8 cellular contexts compared by ENCODE assay signal in the genomic region with DNA sequence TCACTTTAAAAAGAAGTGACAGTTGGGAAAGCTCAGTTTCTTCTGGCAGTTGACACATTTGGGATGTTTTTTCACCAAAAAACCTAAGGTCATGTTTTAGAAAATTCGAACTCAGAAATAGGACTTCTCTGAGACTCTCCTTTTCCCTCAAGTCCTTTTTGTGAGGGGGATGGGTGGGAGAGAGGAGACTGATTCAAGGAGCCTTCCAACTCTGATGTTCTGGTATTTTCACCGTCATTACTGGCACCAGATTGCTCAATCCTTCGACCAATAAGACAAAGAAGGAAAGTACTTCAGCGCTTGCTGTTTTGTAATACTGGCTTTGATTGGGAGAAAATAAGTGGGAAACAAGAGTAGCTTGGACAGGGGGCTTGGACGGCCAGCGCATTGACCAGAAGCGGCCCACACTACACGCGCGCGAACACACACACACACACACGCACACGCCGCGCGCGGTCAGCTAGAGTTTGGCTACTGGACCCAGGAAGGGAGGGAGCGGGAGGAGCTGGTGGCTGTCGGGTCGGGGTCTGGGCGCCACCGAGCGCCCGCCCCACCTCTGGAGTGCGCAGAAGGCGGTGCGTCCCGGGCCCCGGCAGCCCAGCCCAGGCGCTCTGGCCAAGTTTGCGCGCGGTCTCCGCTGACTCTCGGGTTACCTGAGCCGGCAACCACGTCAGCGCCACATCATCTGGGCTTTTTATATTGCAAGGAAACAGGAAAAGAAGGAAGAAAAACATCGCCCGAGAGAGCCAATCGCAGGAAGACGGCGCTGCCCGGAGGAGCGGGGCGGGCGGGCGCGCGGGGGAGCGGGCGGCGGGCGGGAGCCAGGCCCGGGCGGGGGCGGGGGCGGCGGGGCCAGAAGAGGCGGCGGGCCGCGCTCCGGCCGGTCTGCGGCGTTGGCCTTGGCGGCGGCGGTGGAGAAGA. TPM values are rescaled to one million over a fixed set of nuclear protein-coding genes. Genes with fewer than 3 reads are reported as not detected.
DNase-seq lines count a peak whose midpoint lies in the region; ATAC-seq, FAIRE-seq and TF ChIP-seq lines count a peak whose summit lies in the region.

Gene KCNK1, plus strand, starts transcription at position 855 of the 921 bp plus-strand sequence. Its CDS starts 66 bp downstream, at position 921.

- H3K4me3 ChIP-seq in A549: peak within 1 kb of the TSS; percentile 90
- H3K4me3 ChIP-seq in GM12875 (ENCODE audit: low read depth, low read length): peak within 1 kb of the TSS; percentile 63
- peak within 1 kb of the TSS; percentile 77 for H3K4me3 ChIP-seq in left ventricle myocardium inferior

- 1% methylated on average over 28 of the region's 70 CpGs for WGBS in A549 (ENCODE audit: missing lambda C conversion rate)

- peak; percentile 46 for TF ChIP-seq POLR2A in A549 (IDR thresholded peaks at IDR 0.05; ENCODE audit: low read length)

- peak within 1 kb of the TSS; percentile 95 for H3K4me2 ChIP-seq in A549

- intact Hi-C loops in left ventricle myocardium inferior (cut with micrococcal nuclease): no loop called here

- H3K27me3 ChIP-seq in left ventricle myocardium inferior (ENCODE audit: low read depth): peaks cover 52% of the 10 kb centered on the region

- H3K9me3 ChIP-seq in A549 (no peaks in the 10 kb centered on the region), KOPT-K1 (ENCODE audit: insufficient read depth, low read length, poor library complexity, severe bottlenecking) (no peaks in the 10 kb centered on the region), left ventricle myocardium inferior (replicated peaks) (no peaks in the 10 kb centered on the region)

- peak; percentile 86 to 91 for ATAC-seq in A549

- peaks cover 12% of the 10 kb centered on the region for H3K36me3 ChIP-seq in KOPT-K1 (ENCODE audit: insufficient read depth, low read length)
- no peaks in the 10 kb centered on the region for H3K36me3 ChIP-seq in left ventricle myocardium inferior

- no peak for TF ChIP-seq RAD21 in A549 (conservative IDR thresholded peaks at IDR 0.05 in 1 of 2, IDR thresholded peaks at IDR 0.05 in 1 of 2)

- TF ChIP-seq CTCF in A549 (IDR thresholded peaks at IDR 0.05) (no peak), GM12875 (IDR thresholded peaks at IDR 0.05; ENCODE audit: borderline replicate concordance, insufficient read depth, low read depth, low read length) (no peak), left ventricle myocardium inferior (IDR thresholded peaks at IDR 0.05; ENCODE audit: borderline replicate concordance) (no peak)

- H3K27ac ChIP-seq in A549: peak within 1 kb of the TSS; percentile 69 to 90
- peak within 1 kb of the TSS; percentile 94 for H3K27ac ChIP-seq in KOPT-K1 (ENCODE audit: low read depth, low read length, poor library complexity, severe bottlenecking)
- peak within 1 kb of the TSS; percentile 70 for H3K27ac ChIP-seq in left ventricle myocardium inferior (replicated peaks)

- TF ChIP-seq EP300 in A549 (IDR thresholded peaks at IDR 0.05): no peak

- CTCF ChIA-PET in A549 (lab: Yijun Ruan, JAX): interaction anchor here (0.6 to 2.2 kb wide), 5 partner anchors 18 to 173 kb away, joined by 3 to 7 read pairs (median 3); no protein-coding TSS in a partner anchor

- FAIRE-seq in A549 (lab: Jason Lieb, UNC): no peak

- H3K4me1 ChIP-seq in A549: peaks cover 22% of the 10 kb centered on the region; the same call in 2 of the 3 replicates
- peaks cover 17% of the 10 kb centered on the region for H3K4me1 ChIP-seq in left ventricle myocardium inferior

- peak; percentile 63 to 80 for DNase-seq in A549 (ENCODE audit: low read depth in 1 of 2, low spot score in 1 of 2)
- DNase-seq in amniotic epithelial cell (ENCODE audit: low read depth): peak; percentile 69
- DNase-seq in left ventricle myocardium inferior: peak; percentile 51
- peak; percentile 84 for DNase-seq in retina
- no peak for DNase-seq in HCEC 1CT
- no peak for DNase-seq in GF-D8 (lab: John Stamatoyannopoulos, UW)

- POLR2A ChIA-PET in A549 (lab: Yijun Ruan, JAX): interaction anchor here (1.5 kb wide), 1 partner anchor 61 kb away, joined by 3 read pairs; no protein-coding TSS in a partner anchor

TF ChIP-seq in A549, 52 proteins besides CTCF, POLR2A, EP300 and RAD21:
- TF ChIP-seq JUN (IDR thresholded peaks at IDR 0.05) (peak in 1 of 2 experiments; percentile 29; a peak in 1 of 5 replicates), HDAC2 (IDR thresholded peaks at IDR 0.05) (peak; percentile 93), ZNF302 (CRISPR knock-in tag; IDR thresholded peaks at IDR 0.05) (no peak), CBX2 (IDR thresholded peaks at IDR 0.05; ENCODE audit: borderline replicate concordance, low read depth) (no peak), USF2 (IDR thresholded peaks at IDR 0.05) (no peak), CBX8 (IDR thresholded peaks at IDR 0.05) (no peak; the same call in 1 of the 2 replicates), FOXS1 (CRISPR knock-in tag; IDR thresholded peaks at IDR 0.05) (no peak), E2F6 (IDR thresholded peaks at IDR 0.05; ENCODE audit: borderline replicate concordance, low read depth) (peak; percentile 53; the same call in 1 of the 2 replicates), JUNB (IDR thresholded peaks at IDR 0.05) (no peak), CEBPB (IDR thresholded peaks at IDR 0.05) (peak; percentile 90 to 97), MAX (IDR thresholded peaks at IDR 0.05) (peak; percentile 21; the same call in 1 of the 2 replicates), SREBF2 (IDR thresholded peaks at IDR 0.05) (peak; percentile 16; the same call in 1 of the 2 replicates)
TF ChIP-seq in A549: peak in this region for 6.

RNA-seq across cellular contexts. Expression of gene KCNK1, which starts in this region (rescaled TPM):
- 11.8 and 14.7 TPM in 2 replicates for polyA plus RNA-seq in A549 (2011; rRNA removed)
- 7.5 and 10.0 TPM in 2 replicates for polyA plus RNA-seq in A549 (2012; cell fraction: cytosol; rRNA removed)
- polyA plus RNA-seq in A549 (2012; cell fraction: nucleus; rRNA removed): 7.4 and 11.2 TPM in 2 replicates
- 6.2 to 8.4 TPM (median 6.3 TPM) in 3 replicates for polyA plus RNA-seq in A549 (2017; fragmentation: RNase III; extraction: RNeasy Plus Mini Kit Qiagen cat#74134 plus additional on column Dnase treatment)
- polyA minus RNA-seq in A549 (2011; rRNA and poly(A)+ RNA removed): 8.4 and 13.9 TPM in 2 replicates
- 25.2 TPM for total RNA-seq in left ventricle myocardium inferior

Comparison
In these comparisons a context has a peak if more than half of its experiments do, and no peak if none do; other contexts are left out.
1. DNase-seq: peak in A549 (2 of 2), amniotic epithelial cell (single experiment), left ventricle myocardium inferior (single experiment) and retina (single experiment); none in HCEC 1CT (single experiment) and GF-D8 (single experiment).
2. Peak in every context shown above with its lines, with median percentiles within 50 percentile points of each other: H3K27ac ChIP-seq and H3K4me3 ChIP-seq.